17 cellular contexts compared by ENCODE assay signal in genomic region chr21:42213082-42213774, GRCh38. TPM values are rescaled to one million over a fixed set of nuclear protein-coding genes. Genes with fewer than 3 reads are reported as not detected.
DNase-seq lines count a peak whose midpoint lies in the region; ATAC-seq and TF ChIP-seq lines count a peak whose summit lies in the region.
"Had no signal": no experiment of that assay in that cellular context is flagged by ENCODE, and none has a peak within 500 bp of the region (broad histone marks: within the 10 kb centered on the region; RNA-seq: fewer than 3 reads in every experiment).

No MANE protein-coding gene starts in this region.

- intact Hi-C loops in activated CD4-positive, alpha-beta memory T cell treated with anti-CD3 and anti-CD28 coated beads for 36 hours (cut with micrococcal nuclease), result no loop called here
- intact Hi-C loops in tibial artery (cut with DNase I; ENCODE audit: low total_unique reads), result no loop called here

- H3K4ac ChIP-seq in neuronal stem cell (ENCODE audit: low read length) (no peak overlapping the region), mesenchymal stem cell (ENCODE audit: low read depth in 1 of 2, low read length in 2 of 2) (no peak overlapping the region)

- H3K4me1 ChIP-seq in neuronal stem cell (ENCODE audit: control insufficient read depth in 2 of 2, insufficient read depth in 1 of 2, low read depth in 1 of 2, low read length in 2 of 2) (peaks cover 0 to 8% of the 10 kb centered on the region in 2 donors), tibial artery (no peaks in the 10 kb centered on the region), mesenchymal stem cell (ENCODE audit: control insufficient read depth, insufficient read depth, low read depth, low read length) (no peaks in the 10 kb centered on the region)
- H3K4me1 ChIP-seq: BLaER1, Caco-2 had no signal

- H2BK5ac ChIP-seq in neuronal stem cell (ENCODE audit: low read length), result no peak overlapping the region
- H2BK5ac ChIP-seq in mesenchymal stem cell (ENCODE audit: low read depth, low read length, poor library complexity, severe bottlenecking), result no peak overlapping the region

- H3K79me1 ChIP-seq in neuronal stem cell (ENCODE audit: low read depth, low read length) (no peaks in the 10 kb centered on the region), mesenchymal stem cell (replicated peaks; ENCODE audit: low read length, poor library complexity, severe bottlenecking) (no peaks in the 10 kb centered on the region)

- no peaks in the 10 kb centered on the region for H3K9me3 ChIP-seq in neuronal stem cell (replicated peaks in 1 of 2; ENCODE audit: control insufficient read depth in 2 of 2, insufficient read depth in 1 of 2, low read depth in 1 of 2, low read length in 2 of 2)
- H3K9me3 ChIP-seq in tibial artery, result no peaks in the 10 kb centered on the region
- H3K9me3 ChIP-seq in mesenchymal stem cell (ENCODE audit: control insufficient read depth, low read length), result peaks cover 4% of the 10 kb centered on the region
- H3K9me3 ChIP-seq: Caco-2 had no signal

- H3K36me3 ChIP-seq in neuronal stem cell (replicated peaks in 1 of 2; ENCODE audit: control insufficient read depth in 2 of 2, insufficient read depth in 2 of 2, low read length in 2 of 2) (no peaks in the 10 kb centered on the region), tibial artery (no peaks in the 10 kb centered on the region), mesenchymal stem cell (ENCODE audit: control insufficient read depth in 1 of 2, insufficient read depth in 2 of 2, low read depth in 1 of 2, low read length in 2 of 2) (no peaks in the 10 kb centered on the region)
- H3K36me3 ChIP-seq: BLaER1 had no signal

- POLR2A ChIA-PET in activated CD4-positive, alpha-beta memory T cell treated with anti-CD3 and anti-CD28 coated beads for 36 hours (lab: Charles Lee), result no interaction called here
- POLR2A ChIA-PET in activated CD4-positive, alpha-beta memory T cell treated with anti-CD3 and anti-CD28 coated beads, Interleukin-2, amount 10 ng/mL, durations not matched to agents 7 days and 5 days (lab: Charles Lee), result interaction anchor here (0.7 kb wide), 1 partner anchor 11 kb away, joined by 3 read pairs; no protein-coding TSS in a partner anchor
- POLR2A ChIA-PET in activated naive CD8-positive, alpha-beta T cell treated with anti-CD3 and anti-CD28 coated beads, Interleukin-2, amount 10 ng/mL, durations not matched to agents 7 days and 5 days (lab: Charles Lee), result no interaction called here

- H4K8ac ChIP-seq in neuronal stem cell (ENCODE audit: low read depth, low read length) (no peak overlapping the region), mesenchymal stem cell (ENCODE audit: low read length) (no peak overlapping the region)

- H3K27ac ChIP-seq in neuronal stem cell (replicated peaks; ENCODE audit: low read length), result no peak overlapping the region
- H3K27ac ChIP-seq in tibial artery, result no peak overlapping the region
- H3K27ac ChIP-seq in mesenchymal stem cell (ENCODE audit: low read length, poor library complexity, severe bottlenecking), result no peak overlapping the region
- H3K27ac ChIP-seq: 22Rv1, BLaER1 had no signal

- H2AFZ ChIP-seq in neuronal stem cell (ENCODE audit: low read length), result no peak overlapping the region
- H2AFZ ChIP-seq in mesenchymal stem cell (ENCODE audit: low read depth, low read length), result no peak overlapping the region

- H2AK5ac ChIP-seq in neuronal stem cell (ENCODE audit: low read depth, low read length) (no peak overlapping the region), mesenchymal stem cell (ENCODE audit: low read length, severe bottlenecking) (no peak overlapping the region)

- H4K91ac ChIP-seq in neuronal stem cell (ENCODE audit: low read depth, low read length, poor library complexity), result no peak overlapping the region
- H4K91ac ChIP-seq in mesenchymal stem cell (ENCODE audit: low read length), result no peak overlapping the region

- no peak overlapping the region for H2BK120ac ChIP-seq in neuronal stem cell (ENCODE audit: low read depth, low read length)
- no peak overlapping the region for H2BK120ac ChIP-seq in mesenchymal stem cell (ENCODE audit: low read depth, low read length)

- CTCF ChIA-PET in activated CD4-positive, alpha-beta memory T cell treated with anti-CD3 and anti-CD28 coated beads for 36 hours (lab: Charles Lee), result interaction anchor here (0.7 kb wide), 1 partner anchor 13 kb away, joined by 3 read pairs; no protein-coding TSS in a partner anchor
- CTCF ChIA-PET in activated CD4-positive, alpha-beta memory T cell treated with anti-CD3 and anti-CD28 coated beads, Interleukin-2, amount 10 ng/mL, durations not matched to agents 7 days and 5 days (lab: Charles Lee), result no interaction called here

- H2BK12ac ChIP-seq in neuronal stem cell (ENCODE audit: low read length) (no peak overlapping the region), mesenchymal stem cell (ENCODE audit: low read length in 2 of 2) (no peak overlapping the region)

- H3K4me2 ChIP-seq in neuronal stem cell (ENCODE audit: insufficient read depth, low read length, poor library complexity, severe bottlenecking) (no peak overlapping the region), mesenchymal stem cell (ENCODE audit: low read length, poor library complexity, severe bottlenecking) (no peak overlapping the region)
- H3K4me2 ChIP-seq: BLaER1 had no signal

- no peaks in the 10 kb centered on the region for H3K4me1 Mint-ChIP-seq in activated CD4-positive, alpha-beta memory T cell treated with anti-CD3 and anti-CD28 coated beads for 36 hours (ENCODE audit: low read depth)
- no peaks in the 10 kb centered on the region for H3K4me1 Mint-ChIP-seq in activated CD4-positive, alpha-beta memory T cell treated with anti-CD3 and anti-CD28 coated beads, Interleukin-2, amount 10 ng/mL, durations not matched to agents 7 days and 5 days
- H3K4me1 Mint-ChIP-seq in activated naive CD8-positive, alpha-beta T cell treated with anti-CD3 and anti-CD28 coated beads, Interleukin-2, amount 10 ng/mL, durations not matched to agents 7 days and 5 days, result peaks cover 2% of the 10 kb centered on the region
- no peaks in the 10 kb centered on the region for H3K4me1 Mint-ChIP-seq in activated naive CD8-positive, alpha-beta T cell treated with anti-CD3 and anti-CD28 coated beads, Interleukin-2, amount 50 U/mL, for 24 hours

- no peak overlapping the region for H3K4me3 ChIP-seq in neuronal stem cell (ENCODE audit: low read length in 2 of 2)
- no peak overlapping the region for H3K4me3 ChIP-seq in tibial artery
- no peak overlapping the region for H3K4me3 ChIP-seq in mesenchymal stem cell (ENCODE audit: insufficient read depth in 1 of 2, low read depth in 1 of 2, low read length in 2 of 2)
- H3K4me3 ChIP-seq: BLaER1 had no signal

- H3K9ac ChIP-seq in neuronal stem cell (ENCODE audit: low read depth, low read length, poor library complexity) (no peak overlapping the region), mesenchymal stem cell (ENCODE audit: low read length) (no peak overlapping the region)
- H3K9ac ChIP-seq: BLaER1 had no signal

- peaks cover 16% of the 10 kb centered on the region for H3K9me3 Mint-ChIP-seq in activated CD4-positive, alpha-beta memory T cell treated with anti-CD3 and anti-CD28 coated beads for 36 hours
- H3K9me3 Mint-ChIP-seq in activated CD4-positive, alpha-beta memory T cell treated with anti-CD3 and anti-CD28 coated beads, Interleukin-2, amount 10 ng/mL, durations not matched to agents 7 days and 5 days, result peaks cover 18% of the 10 kb centered on the region
- peaks cover 4% of the 10 kb centered on the region for H3K9me3 Mint-ChIP-seq in activated naive CD8-positive, alpha-beta T cell treated with anti-CD3 and anti-CD28 coated beads, Interleukin-2, amount 10 ng/mL, durations not matched to agents 7 days and 5 days
- peaks cover 5% of the 10 kb centered on the region for H3K9me3 Mint-ChIP-seq in activated naive CD8-positive, alpha-beta T cell treated with anti-CD3 and anti-CD28 coated beads, Interleukin-2, amount 50 U/mL, for 24 hours

- peaks cover 0 to 14% (median under 1%) of the 10 kb centered on the region in 3 experiments for H3K27me3 ChIP-seq in neuronal stem cell (ENCODE audit: control insufficient read depth in 3 of 3, insufficient read depth in 3 of 3, low read depth in 1 of 3, low read length in 3 of 3)
- peaks cover 0 to 22% of the 10 kb centered on the region in 2 donors for H3K27me3 ChIP-seq in tibial artery
- peaks cover 47 to 63% of the 10 kb centered on the region in 2 experiments for H3K27me3 ChIP-seq in mesenchymal stem cell (ENCODE audit: control insufficient read depth in 1 of 2, insufficient read depth in 1 of 2, low read length in 2 of 2)

- H3K23ac ChIP-seq in neuronal stem cell (ENCODE audit: low read depth, low read length, poor library complexity) (no peak overlapping the region), mesenchymal stem cell (ENCODE audit: low read length in 2 of 2) (no peak overlapping the region)

- H3K27ac Mint-ChIP-seq in activated CD4-positive, alpha-beta memory T cell treated with anti-CD3 and anti-CD28 coated beads for 36 hours, result no peak overlapping the region
- no peak overlapping the region for H3K27ac Mint-ChIP-seq in activated CD4-positive, alpha-beta memory T cell treated with anti-CD3 and anti-CD28 coated beads, Interleukin-2, amount 10 ng/mL, durations not matched to agents 7 days and 5 days
- no peak overlapping the region for H3K27ac Mint-ChIP-seq in activated naive CD8-positive, alpha-beta T cell treated with anti-CD3 and anti-CD28 coated beads, Interleukin-2, amount 10 ng/mL, durations not matched to agents 7 days and 5 days
- no peak overlapping the region for H3K27ac Mint-ChIP-seq in activated naive CD8-positive, alpha-beta T cell treated with anti-CD3 and anti-CD28 coated beads, Interleukin-2, amount 50 U/mL, for 24 hours
- H3K27ac Mint-ChIP-seq: H9 had no signal

- peak; percentile 14 for ATAC-seq in activated naive CD8-positive, alpha-beta T cell treated with anti-CD3 and anti-CD28 coated beads, Interleukin-2, amount 10 ng/mL, durations not matched to agents 7 days and 5 days (ENCODE audit: low read depth)
- no peak for ATAC-seq in activated naive CD8-positive, alpha-beta T cell treated with anti-CD3 and anti-CD28 coated beads, Interleukin-2, amount 50 U/mL, for 24 hours
- no peak for ATAC-seq in stimulated activated naive CD8-positive, alpha-beta T cell treated with anti-CD3 and anti-CD28 coated beads, Interleukin-15, Interleukin-2, amounts not matched to agents 100 U/mL and 50 U/mL, for 24 hours

- no peak overlapping the region for H3K4me3 Mint-ChIP-seq in activated CD4-positive, alpha-beta memory T cell treated with anti-CD3 and anti-CD28 coated beads for 36 hours
- H3K4me3 Mint-ChIP-seq in activated CD4-positive, alpha-beta memory T cell treated with anti-CD3 and anti-CD28 coated beads, Interleukin-2, amount 10 ng/mL, durations not matched to agents 7 days and 5 days, result no peak overlapping the region
- H3K4me3 Mint-ChIP-seq in activated naive CD8-positive, alpha-beta T cell treated with anti-CD3 and anti-CD28 coated beads, Interleukin-2, amount 10 ng/mL, durations not matched to agents 7 days and 5 days, result no peak overlapping the region
- H3K4me3 Mint-ChIP-seq in activated naive CD8-positive, alpha-beta T cell treated with anti-CD3 and anti-CD28 coated beads, Interleukin-2, amount 50 U/mL, for 24 hours, result no peak overlapping the region
- H3K4me3 Mint-ChIP-seq: H9 had no signal

- peak overlapping the region; percentile 21 for H3K14ac ChIP-seq in neuronal stem cell (ENCODE audit: low read length)
- no peak overlapping the region for H3K14ac ChIP-seq in mesenchymal stem cell (ENCODE audit: low read length in 2 of 2)

- no CpG with 5 or more reads among the region's 5 CpGs for WGBS in neuronal stem cell (ENCODE audit: extremely low coverage in 2 of 2, insufficient read length in 2 of 2, insufficient replicate concordance in 1 of 2), 2 donors
- 63% methylated on average over 5 of the region's 5 CpGs for WGBS in mesenchymal stem cell

- TF ChIP-seq CTCF in tibial artery (IDR thresholded peaks at IDR 0.05), result no peak

- H3K27me3 Mint-ChIP-seq in activated CD4-positive, alpha-beta memory T cell treated with anti-CD3 and anti-CD28 coated beads for 36 hours, result no peaks in the 10 kb centered on the region
- peaks cover 9% of the 10 kb centered on the region for H3K27me3 Mint-ChIP-seq in activated CD4-positive, alpha-beta memory T cell treated with anti-CD3 and anti-CD28 coated beads, Interleukin-2, amount 10 ng/mL, durations not matched to agents 7 days and 5 days
- peaks cover 2% of the 10 kb centered on the region for H3K27me3 Mint-ChIP-seq in activated naive CD8-positive, alpha-beta T cell treated with anti-CD3 and anti-CD28 coated beads, Interleukin-2, amount 10 ng/mL, durations not matched to agents 7 days and 5 days
- H3K27me3 Mint-ChIP-seq in activated naive CD8-positive, alpha-beta T cell treated with anti-CD3 and anti-CD28 coated beads, Interleukin-2, amount 50 U/mL, for 24 hours, result no peaks in the 10 kb centered on the region

- no peak overlapping the region for H2BK15ac ChIP-seq in neuronal stem cell (ENCODE audit: low read length)
- no peak overlapping the region for H2BK15ac ChIP-seq in mesenchymal stem cell (ENCODE audit: low read depth, poor library complexity, severe bottlenecking)

- H3K18ac ChIP-seq in neuronal stem cell (ENCODE audit: low read length), result no peak overlapping the region
- H3K18ac ChIP-seq in mesenchymal stem cell (ENCODE audit: low read depth in 1 of 2, low read length in 2 of 2), result no peak overlapping the region

- no peaks in the 10 kb centered on the region for H3K36me3 Mint-ChIP-seq in activated CD4-positive, alpha-beta memory T cell treated with anti-CD3 and anti-CD28 coated beads for 36 hours
- peaks cover 6% of the 10 kb centered on the region for H3K36me3 Mint-ChIP-seq in activated CD4-positive, alpha-beta memory T cell treated with anti-CD3 and anti-CD28 coated beads, Interleukin-2, amount 10 ng/mL, durations not matched to agents 7 days and 5 days (ENCODE audit: low read depth)
- H3K36me3 Mint-ChIP-seq in activated naive CD8-positive, alpha-beta T cell treated with anti-CD3 and anti-CD28 coated beads, Interleukin-2, amount 10 ng/mL, durations not matched to agents 7 days and 5 days, result peaks cover 2% of the 10 kb centered on the region
- no peaks in the 10 kb centered on the region for H3K36me3 Mint-ChIP-seq in activated naive CD8-positive, alpha-beta T cell treated with anti-CD3 and anti-CD28 coated beads, Interleukin-2, amount 50 U/mL, for 24 hours (ENCODE audit: low read depth)

- DNase-seq in activated CD4-positive, alpha-beta memory T cell treated with anti-CD3 and anti-CD28 coated beads for 36 hours, result peak; percentile 5
- DNase-seq in activated CD4-positive, alpha-beta memory T cell treated with anti-CD3 and anti-CD28 coated beads, Interleukin-2, amount 10 ng/mL, durations not matched to agents 7 days and 5 days, result no peak
- DNase-seq in activated naive CD8-positive, alpha-beta T cell treated with anti-CD3 and anti-CD28 coated beads, Interleukin-2, amount 10 ng/mL, durations not matched to agents 7 days and 5 days, result no peak
- DNase-seq in activated naive CD8-positive, alpha-beta T cell treated with anti-CD3 and anti-CD28 coated beads, Interleukin-2, amount 50 U/mL, for 24 hours, result no peak
- no peak for DNase-seq in neuronal stem cell (ENCODE audit: low spot score)
- peak; percentile 3 to 24 for DNase-seq in tibial artery
- no peak for DNase-seq in mesenchymal stem cell
- no peak for DNase-seq in stimulated activated naive CD8-positive, alpha-beta T cell treated with anti-CD3 and anti-CD28 coated beads, Interleukin-15, Interleukin-2, amounts not matched to agents 100 U/mL and 50 U/mL, for 24 hours
- DNase-seq: AML-193; Caco-2; CD8-positive, alpha-beta memory T cell; DND-41; GDM1; GOT3; H9 had no signal

RNA-seq across cellular contexts. Expression of gene ABCG1, which starts 5.7 kb away (rescaled TPM):
- 10 to 100 TPM; 22.2 to 24.6 TPM for total RNA-seq in activated CD4-positive, alpha-beta memory T cell treated with anti-CD3 and anti-CD28 coated beads for 36 hours
- total RNA-seq in activated CD4-positive, alpha-beta memory T cell treated with anti-CD3 and anti-CD28 coated beads, Interleukin-2, amount 10 ng/mL, durations not matched to agents 7 days and 5 days, result 10 to 100 TPM; 23.7 to 25.3 TPM
- 10 to 100 TPM; 12.2 to 13.2 TPM for total RNA-seq in activated naive CD8-positive, alpha-beta T cell treated with anti-CD3 and anti-CD28 coated beads, Interleukin-2, amount 10 ng/mL, durations not matched to agents 7 days and 5 days
- 1.4 TPM for polyA plus RNA-seq in neuronal stem cell (2013, experiment 1 of 2)
- polyA plus RNA-seq in neuronal stem cell (2013, experiment 2 of 2), result 1.8 TPM
- polyA plus RNA-seq in mesenchymal stem cell (2013, experiment 1 of 2), result 3.1 TPM
- 3.1 TPM for polyA plus RNA-seq in mesenchymal stem cell (2013, experiment 2 of 2)
- total RNA-seq: Caco-2 had no signal

Comparison
In these comparisons a context has a peak if more than half of its experiments do, and no peak if none do; other contexts are left out.
1. DNase-seq: peak in activated CD4-positive, alpha-beta memory T cell treated with anti-CD3 and anti-CD28 coated beads for 36 hours (single experiment) and tibial artery (2 of 2); none in activated CD4-positive, alpha-beta memory T cell treated with anti-CD3 and anti-CD28 coated beads, Interleukin-2, amount 10 ng/mL, durations not matched to agents 7 days and 5 days (single experiment), activated naive CD8-positive, alpha-beta T cell treated with anti-CD3 and anti-CD28 coated beads, Interleukin-2, amount 10 ng/mL, durations not matched to agents 7 days and 5 days (single experiment), activated naive CD8-positive, alpha-beta T cell treated with anti-CD3 and anti-CD28 coated beads, Interleukin-2, amount 50 U/mL, for 24 hours (single experiment), neuronal stem cell (single experiment), mesenchymal stem cell (single experiment) and stimulated activated naive CD8-positive, alpha-beta T cell treated with anti-CD3 and anti-CD28 coated beads, Interleukin-15, Interleukin-2, amounts not matched to agents 100 U/mL and 50 U/mL, for 24 hours (single experiment).